In the genomic region with DNA sequence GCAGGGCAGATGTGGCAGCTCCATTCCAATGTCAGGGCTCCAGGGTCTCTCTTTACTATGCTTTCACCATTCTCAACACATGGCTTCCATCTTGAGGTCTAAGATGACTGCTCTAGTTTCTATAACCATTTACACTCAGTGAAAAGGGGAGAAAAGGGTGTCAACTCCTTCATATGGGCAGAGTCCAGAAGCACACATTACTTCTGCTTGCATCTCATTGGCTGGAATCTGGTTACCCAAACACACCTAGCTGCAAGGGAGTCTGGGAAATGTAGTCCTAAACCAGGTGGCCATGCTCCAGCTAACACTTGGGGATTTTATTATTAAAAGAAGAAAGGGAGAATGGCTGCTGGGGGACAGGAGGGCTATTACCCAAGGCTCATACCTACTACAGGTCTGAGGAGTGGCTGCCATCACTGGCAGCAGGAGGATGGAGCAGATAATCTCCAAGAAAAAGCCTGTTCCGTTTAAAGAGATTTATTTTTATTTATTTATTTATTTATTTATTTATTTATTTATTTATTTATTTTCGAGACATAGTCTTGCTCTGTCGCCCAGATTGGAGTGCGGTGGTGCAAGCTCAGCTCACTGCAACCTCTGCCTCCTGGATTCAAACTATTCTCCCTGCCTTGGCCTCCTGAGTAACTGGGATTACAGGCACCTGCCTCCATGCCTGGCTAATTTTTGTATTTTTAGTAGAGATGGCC, we compare ENCODE assay signal across 1 cellular context.
A peak's percentile ranks its signal among the peaks of the same experiment; 100 is the strongest.
TF ChIP-seq lines count a peak whose summit lies in the region.

No MANE protein-coding gene starts in this region.

TF ChIP-seq in HCT116, 20 proteins besides CTCF, POLR2A, EP300 and RAD21 (continued from another document):
- TF ChIP-seq, protein P1, sequence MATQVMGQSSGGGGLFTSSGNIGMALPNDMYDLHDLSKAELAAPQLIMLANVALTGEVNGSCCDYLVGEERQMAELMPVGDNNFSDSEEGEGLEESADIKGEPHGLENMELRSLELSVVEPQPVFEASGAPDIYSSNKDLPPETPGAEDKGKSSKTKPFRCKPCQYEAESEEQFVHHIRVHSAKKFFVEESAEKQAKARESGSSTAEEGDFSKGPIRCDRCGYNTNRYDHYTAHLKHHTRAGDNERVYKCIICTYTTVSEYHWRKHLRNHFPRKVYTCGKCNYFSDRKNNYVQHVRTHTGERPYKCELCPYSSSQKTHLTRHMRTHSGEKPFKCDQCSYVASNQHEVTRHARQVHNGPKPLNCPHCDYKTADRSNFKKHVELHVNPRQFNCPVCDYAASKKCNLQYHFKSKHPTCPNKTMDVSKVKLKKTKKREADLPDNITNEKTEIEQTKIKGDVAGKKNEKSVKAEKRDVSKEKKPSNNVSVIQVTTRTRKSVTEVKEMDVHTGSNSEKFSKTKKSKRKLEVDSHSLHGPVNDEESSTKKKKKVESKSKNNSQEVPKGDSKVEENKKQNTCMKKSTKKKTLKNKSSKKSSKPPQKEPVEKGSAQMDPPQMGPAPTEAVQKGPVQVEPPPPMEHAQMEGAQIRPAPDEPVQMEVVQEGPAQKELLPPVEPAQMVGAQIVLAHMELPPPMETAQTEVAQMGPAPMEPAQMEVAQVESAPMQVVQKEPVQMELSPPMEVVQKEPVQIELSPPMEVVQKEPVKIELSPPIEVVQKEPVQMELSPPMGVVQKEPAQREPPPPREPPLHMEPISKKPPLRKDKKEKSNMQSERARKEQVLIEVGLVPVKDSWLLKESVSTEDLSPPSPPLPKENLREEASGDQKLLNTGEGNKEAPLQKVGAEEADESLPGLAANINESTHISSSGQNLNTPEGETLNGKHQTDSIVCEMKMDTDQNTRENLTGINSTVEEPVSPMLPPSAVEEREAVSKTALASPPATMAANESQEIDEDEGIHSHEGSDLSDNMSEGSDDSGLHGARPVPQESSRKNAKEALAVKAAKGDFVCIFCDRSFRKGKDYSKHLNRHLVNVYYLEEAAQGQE (IDR thresholded peaks at IDR 0.05; ENCODE audit: low read depth), result no peak
- no peak for TF ChIP-seq SRF (IDR thresholded peaks at IDR 0.05; ENCODE audit: low read depth)
- peak; percentile 52; the same call in 1 of the 2 replicates for TF ChIP-seq CBX3 (IDR thresholded peaks at IDR 0.05; ENCODE audit: low read depth)
- TF ChIP-seq, protein P2, sequence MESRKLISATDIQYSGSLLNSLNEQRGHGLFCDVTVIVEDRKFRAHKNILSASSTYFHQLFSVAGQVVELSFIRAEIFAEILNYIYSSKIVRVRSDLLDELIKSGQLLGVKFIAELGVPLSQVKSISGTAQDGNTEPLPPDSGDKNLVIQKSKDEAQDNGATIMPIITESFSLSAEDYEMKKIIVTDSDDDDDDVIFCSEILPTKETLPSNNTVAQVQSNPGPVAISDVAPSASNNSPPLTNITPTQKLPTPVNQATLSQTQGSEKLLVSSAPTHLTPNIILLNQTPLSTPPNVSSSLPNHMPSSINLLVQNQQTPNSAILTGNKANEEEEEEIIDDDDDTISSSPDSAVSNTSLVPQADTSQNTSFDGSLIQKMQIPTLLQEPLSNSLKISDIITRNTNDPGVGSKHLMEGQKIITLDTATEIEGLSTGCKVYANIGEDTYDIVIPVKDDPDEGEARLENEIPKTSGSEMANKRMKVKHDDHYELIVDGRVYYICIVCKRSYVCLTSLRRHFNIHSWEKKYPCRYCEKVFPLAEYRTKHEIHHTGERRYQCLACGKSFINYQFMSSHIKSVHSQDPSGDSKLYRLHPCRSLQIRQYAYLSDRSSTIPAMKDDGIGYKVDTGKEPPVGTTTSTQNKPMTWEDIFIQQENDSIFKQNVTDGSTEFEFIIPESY (IDR thresholded peaks at IDR 0.05; ENCODE audit: extremely low read depth, insufficient replicate concordance, low read length), result no peak
- TF ChIP-seq FOSL1 (IDR thresholded peaks at IDR 0.05; ENCODE audit: low read depth), result no peak
- peak; percentile 91 for TF ChIP-seq YY1 (IDR thresholded peaks at IDR 0.05; ENCODE audit: extremely low read depth, insufficient replicate concordance, low read depth, low read length)
- peak; percentile 31 for TF ChIP-seq SP1 (IDR thresholded peaks at IDR 0.05; ENCODE audit: low read depth)
- TF ChIP-seq ZFX (IDR thresholded peaks at IDR 0.05), result no peak
- TF ChIP-seq CEBPB (IDR thresholded peaks at IDR 0.05; ENCODE audit: low read depth), result no peak
- no peak for TF ChIP-seq SIN3A (IDR thresholded peaks at IDR 0.05; ENCODE audit: low read depth)
- no peak for TF ChIP-seq TCF7L2 (IDR thresholded peaks at IDR 0.05; ENCODE audit: borderline replicate concordance, extremely low read depth, insufficient read depth, insufficient read length)
- no peak for TF ChIP-seq EGR1 (IDR thresholded peaks at IDR 0.05; ENCODE audit: low read depth)
